In genomic region chr22:32585737-32586136, GRCh38 we compare ENCODE assay signal across 21 cellular contexts.
"Had no signal": no experiment of that assay in that cellular context is flagged by ENCODE, and none has a peak within 500 bp of the region (broad histone marks: within the 10 kb centered on the region; RNA-seq: fewer than 3 reads in every experiment).

No MANE protein-coding gene starts in this region.

- H3K27ac ChIP-seq: colonic mucosa, skin epidermis had no signal

- H3K27me3 ChIP-seq: colonic mucosa, right atrium auricular region, sigmoid colon had no signal

- DNase-seq: cerebellar nuclear complex; colonic mucosa; dermis blood vessel endothelial cell; erythroblast; foreskin melanocyte; left cardiac atrium; left ventricle myocardium superior; mesenchymal stem cell; midbrain; naive B cell; posterior cingulate gyrus; sigmoid colon; stimulated activated CD4-positive, alpha-beta T cell treated with anti-CD3 and anti-CD28 coated beads, Interleukin-12 subunit alpha, Interleukin-12 subunit beta, amount 100 ng/mL, for 4 hours; stimulated activated naive CD4-positive, alpha-beta T cell treated with Interleukin-2 at 50 U/mL for 16 hours; trophoblast cell had no signal

- H3K4me3 ChIP-seq: colonic mucosa, lung, right atrium auricular region, sigmoid colon, skin epidermis had no signal

- H3K4me1 ChIP-seq: colonic mucosa, sigmoid colon had no signal

- H3K36me3 ChIP-seq: colonic mucosa, right atrium auricular region, sigmoid colon had no signal

- H3K9me3 ChIP-seq: colonic mucosa had no signal

- ATAC-seq: left cardiac atrium had no signal

- FAIRE-seq: endothelial cell of umbilical vein, keratinocyte, urothelium cell line had no signal
